8 cellular contexts compared by ENCODE assay signal in the genomic region with DNA sequence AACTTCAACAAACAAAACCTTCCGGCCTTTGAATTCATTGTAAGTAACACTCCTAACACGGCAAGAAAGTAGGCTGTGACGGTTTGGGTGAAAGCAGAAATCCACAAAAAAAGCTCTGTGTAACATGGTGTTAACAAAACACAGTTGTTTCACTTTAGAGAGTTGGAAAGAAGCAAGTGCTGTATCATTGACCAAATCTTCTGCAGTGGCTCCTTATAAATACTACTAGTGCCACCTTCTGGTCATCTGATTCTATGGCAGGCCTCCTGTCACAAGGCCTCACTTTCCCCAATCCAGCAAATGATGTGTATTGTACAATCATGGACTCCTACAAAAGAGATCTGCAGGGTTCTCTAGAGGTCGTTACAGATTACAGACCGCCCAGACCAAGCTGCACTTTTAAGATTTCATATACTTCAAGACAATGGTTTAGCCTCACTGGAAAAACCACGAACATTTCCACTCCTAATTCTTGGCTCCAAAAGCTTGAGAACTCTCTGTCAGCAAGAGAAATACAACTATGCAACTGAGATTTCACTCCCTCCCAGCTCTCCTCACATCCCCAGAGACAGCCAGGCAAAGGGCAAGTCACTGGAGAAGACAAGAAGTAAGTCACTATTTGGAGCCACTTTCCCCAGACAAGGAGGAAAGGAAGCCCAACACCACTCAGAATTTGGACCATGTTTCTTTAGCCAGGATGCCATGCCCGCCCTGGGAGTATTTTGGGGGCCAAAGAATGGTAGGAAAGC.
DNase-seq lines count a peak whose midpoint lies in the region; ATAC-seq, FAIRE-seq and TF ChIP-seq lines count a peak whose summit lies in the region.

No MANE protein-coding gene starts in this region.

- peak; percentile 87 for FAIRE-seq in A204.1 (lab: Jason Lieb, UNC)
- peak; percentile 87 for FAIRE-seq in H54 (lab: Jason Lieb, UNC)
- peak; percentile 72 for FAIRE-seq in HepG2 (lab: Jason Lieb, UNC)

- H3K4me1 ChIP-seq in KMS-11 (ENCODE audit: low read depth, poor library complexity, severe bottlenecking) (peaks cover 5% of the 10 kb centered on the region), colonic mucosa (no peaks in the 10 kb centered on the region), HepG2 (ENCODE audit: insufficient read depth, low read length) (no peaks in the 10 kb centered on the region)

- TF ChIP-seq POLR2A in H54 (IDR thresholded peaks at IDR 0.05; ENCODE audit: low read depth, low read length), result no peak
- no peak for TF ChIP-seq POLR2A in HepG2 (IDR thresholded peaks at IDR 0.05; ENCODE audit: insufficient read depth in 1 of 2, low read depth in 2 of 2, low read length in 2 of 2)

- peak; percentile 95 for ATAC-seq in HepG2

- no peaks in the 10 kb centered on the region for H4K20me1 ChIP-seq in KMS-11 (ENCODE audit: insufficient read depth)
- no peaks in the 10 kb centered on the region for H4K20me1 ChIP-seq in HepG2 (ENCODE audit: insufficient read depth, low read length)

- no peaks in the 10 kb centered on the region for H3K36me3 ChIP-seq in KMS-11 (ENCODE audit: insufficient read depth)
- H3K36me3 ChIP-seq in colonic mucosa, result no peaks in the 10 kb centered on the region
- no peaks in the 10 kb centered on the region for H3K36me3 ChIP-seq in HepG2 (replicated peaks in 1 of 2; ENCODE audit: control insufficient read depth in 1 of 2, insufficient read depth in 2 of 2, low read length in 2 of 2)

- TF ChIP-seq RAD21 in HepG2 (CRISPR knock-in tag; IDR thresholded peaks at IDR 0.05), result no peak

- intact Hi-C loops in colonic mucosa (cut with DNase I) (no loop called here), HepG2 (cut with micrococcal nuclease; ENCODE audit: unreplicated experiment) (loop anchor here (2.0 to 10.0 kb wide), 3 partner anchors 165 to 1337 kb away; no protein-coding TSS in a partner anchor)

- peak overlapping the region; percentile 66 for H3K4me2 ChIP-seq in KMS-11
- peak overlapping the region; percentile 28 for H3K4me2 ChIP-seq in HepG2 (ENCODE audit: low read depth, low read length)

- H3K9me3 ChIP-seq in colonic mucosa, result no peaks in the 10 kb centered on the region
- H3K9me3 ChIP-seq in HepG2 (ENCODE audit: low read length), result no peaks in the 10 kb centered on the region

- H3K9ac ChIP-seq in KMS-11 (peak overlapping the region; percentile 36; the same call in 1 of the 2 replicates), colonic mucosa (ENCODE audit: low read depth in 2 of 2, low read length in 2 of 2) (no peak overlapping the region), HepG2 (ENCODE audit: insufficient read depth, low read depth, low read length) (no peak overlapping the region)

- peak; percentile 73 for DNase-seq in GM03348 (ENCODE audit: low spot score)
- DNase-seq in H54 (ENCODE audit: insufficient read length, low spot score), result peak; percentile 32
- peak; percentile 85 for DNase-seq in RKO (ENCODE audit: low spot score)
- DNase-seq in colonic mucosa, result peak; percentile 24
- peak; percentile 54 for DNase-seq in HepG2 (ENCODE audit: low spot score)

- in situ Hi-C loops in HepG2 (cut with HindIII; ENCODE audit: extremely low pct_ligation_motif_present, low pct_unique_long_range_greater_than_20kb), result no loop called here

- no TSS peak for BruUV-seq in HepG2 (replicated peaks; lab: Mats Ljungman, UMichigan)

- H2AFZ ChIP-seq in KMS-11 (ENCODE audit: low read depth) (peak overlapping the region; percentile 76), HepG2 (ENCODE audit: low read length) (no peak overlapping the region)

- H3K4me3 ChIP-seq in KMS-11 (IDR thresholded peaks at IDR 0.05; ENCODE audit: insufficient read depth, low read depth, low read length) (no peak overlapping the region), colonic mucosa (no peak overlapping the region), HepG2 (replicated peaks in 1 of 3; ENCODE audit: insufficient read depth in 1 of 3, low read depth in 2 of 3, low read length in 3 of 3) (no peak overlapping the region)

- H3K27me3 ChIP-seq in KMS-11 (ENCODE audit: insufficient read depth, low read depth), result no peaks in the 10 kb centered on the region
- no peaks in the 10 kb centered on the region for H3K27me3 ChIP-seq in colonic mucosa
- H3K27me3 ChIP-seq in HepG2 (ENCODE audit: control insufficient read depth in 1 of 2, insufficient read depth in 2 of 2, low read length in 2 of 2), result no peaks in the 10 kb centered on the region; a peak in 1 of 5 replicates

- WGBS in HepG2 (ENCODE audit: low lambda C conversion rate), result 5% methylated on average over 7 of the region's 7 CpGs

- TF ChIP-seq EP300 in HepG2 (IDR thresholded peaks at IDR 0.05; ENCODE audit: low read depth in 2 of 2, low read length in 2 of 2), result no peak
- no peak for TF ChIP-seq EP300 in HepG2 (CRISPR knock-in tag; IDR thresholded peaks at IDR 0.05; ENCODE audit: borderline replicate concordance)

- peak overlapping the region; percentile 16; the same call in 1 of the 2 replicates for H3K27ac ChIP-seq in KMS-11
- no peak overlapping the region for H3K27ac ChIP-seq in colonic mucosa
- no peak overlapping the region for H3K27ac ChIP-seq in HepG2 (ENCODE audit: extremely low read length, insufficient read depth, low read length)
- peak overlapping the region; percentile 1 for H3K27ac ChIP-seq in temporal lobe (ENCODE audit: low read depth, low read length)

- H3K79me2 ChIP-seq in KMS-11 (ENCODE audit: insufficient read depth, low read depth) (no peaks in the 10 kb centered on the region), HepG2 (ENCODE audit: insufficient read depth, low read length) (no peaks in the 10 kb centered on the region)

- CTCF ChIA-PET in HepG2 (lab: Yijun Ruan, JAX; ENCODE audit: low intra/inter-chr PET ratio, low total read pairs), result no interaction called here

- TF ChIP-seq CTCF in KMS-11 (conservative IDR thresholded peaks at IDR 0.05; ENCODE audit: low read depth, low read length) (peak; percentile 87), colonic mucosa (IDR thresholded peaks at IDR 0.05) (peak; percentile 78), HepG2 (CRISPR knock-in tag; IDR thresholded peaks at IDR 0.05) (peak; percentile 74)

- POLR2A ChIA-PET in HepG2 (lab: Yijun Ruan, JAX), result no interaction called here

TF ChIP-seq in HepG2, 621 proteins besides CTCF, POLR2A, EP300 and RAD21:
- no peak for TF ChIP-seq ZNF235 (CRISPR knock-in tag; IDR thresholded peaks at IDR 0.05; ENCODE audit: borderline replicate concordance)
- TF ChIP-seq ZNF574 (CRISPR knock-in tag; IDR thresholded peaks at IDR 0.05), result no peak
- peak; percentile 80 for TF ChIP-seq STAG1 (CRISPR knock-in tag; IDR thresholded peaks at IDR 0.05)
- peak; percentile 50 for TF ChIP-seq SMC3 (IDR thresholded peaks at IDR 0.05; ENCODE audit: low read length)

Comparison
In these comparisons a context has a peak if more than half of its experiments do, and no peak if none do; other contexts are left out.
1. DNase-seq: peak in every context shown above with its lines; median percentile 85 in RKO; 73 in GM03348; 54 in HepG2; 32 in H54; 24 in colonic mucosa.
2. H3K27ac ChIP-seq: peak in KMS-11 (single experiment) and temporal lobe (single experiment); none in colonic mucosa (single experiment) and HepG2 (single experiment).
3. Peak in every context shown above with its lines, with median percentiles within 50 percentile points of each other: CTCF ChIP-seq.